In genomic region chr6:87653074-87653962, GRCh38 we compare ENCODE assay signal across 24 cellular contexts. TPM values are rescaled to one million over a fixed set of nuclear protein-coding genes. Genes with fewer than 3 reads are reported as not detected.
DNase-seq lines count a peak whose midpoint lies in the region; ATAC-seq lines count a peak whose summit lies in the region.
"Had no signal": no experiment of that assay in that cellular context is flagged by ENCODE, and none has a peak within 500 bp of the region (broad histone marks: within the 10 kb centered on the region; RNA-seq: fewer than 3 reads in every experiment).

No MANE protein-coding gene starts in this region.

- H3K27ac Mint-ChIP-seq in activated CD8-positive, alpha-beta memory T cell treated with anti-CD3 and anti-CD28 coated beads, Interleukin-2, amount 10 ng/mL, durations not matched to agents 7 days and 5 days = peak overlapping the region; percentile 10
- H3K27ac Mint-ChIP-seq in activated naive CD8-positive, alpha-beta T cell treated with anti-CD3 and anti-CD28 coated beads, Interleukin-2, amount 50 U/mL, for 24 hours = no peak overlapping the region
- peak overlapping the region; percentile 33 for H3K27ac Mint-ChIP-seq in stimulated activated effector memory CD8-positive, alpha-beta T cell treated with anti-CD3 and anti-CD28 coated beads, Interleukin-12 subunit alpha, Interleukin-12 subunit beta, amount 100 ng/mL, for 72 hours
- H3K27ac Mint-ChIP-seq: memory B cell, nephron progenitor cell, type B pancreatic cell had no signal

- peaks cover 47% of the 10 kb centered on the region for H3K36me3 Mint-ChIP-seq in activated CD8-positive, alpha-beta memory T cell treated with anti-CD3 and anti-CD28 coated beads, Interleukin-2, amount 10 ng/mL, durations not matched to agents 7 days and 5 days
- H3K36me3 Mint-ChIP-seq in activated naive CD8-positive, alpha-beta T cell treated with anti-CD3 and anti-CD28 coated beads, Interleukin-2, amount 50 U/mL, for 24 hours (ENCODE audit: low read depth) = peaks cover 32% of the 10 kb centered on the region
- peaks cover 54% of the 10 kb centered on the region for H3K36me3 Mint-ChIP-seq in stimulated activated effector memory CD8-positive, alpha-beta T cell treated with anti-CD3 and anti-CD28 coated beads, Interleukin-12 subunit alpha, Interleukin-12 subunit beta, amount 100 ng/mL, for 72 hours

- ATAC-seq in activated CD8-positive, alpha-beta memory T cell treated with anti-CD3 and anti-CD28 coated beads, Interleukin-2, amount 10 ng/mL, durations not matched to agents 7 days and 5 days = peak; percentile 39
- ATAC-seq in HG02610 (IDR thresholded peaks at IDR 0.05; ENCODE audit: unreplicated experiment) (peak; percentile 71), HG03175 (IDR thresholded peaks at IDR 0.05; ENCODE audit: unreplicated experiment) (no peak), GM19023 (IDR thresholded peaks at IDR 0.05; ENCODE audit: unreplicated experiment) (no peak)
- peak; percentile 78 for ATAC-seq in activated naive CD8-positive, alpha-beta T cell treated with anti-CD3 and anti-CD28 coated beads, Interleukin-2, amount 50 U/mL, for 24 hours
- peak; percentile 95 for ATAC-seq in stimulated activated effector memory CD8-positive, alpha-beta T cell treated with anti-CD3 and anti-CD28 coated beads, Interleukin-12 subunit alpha, Interleukin-12 subunit beta, amount 100 ng/mL, for 72 hours
- ATAC-seq: A549, heart left ventricle had no signal

- H3K4me3 Mint-ChIP-seq in activated CD8-positive, alpha-beta memory T cell treated with anti-CD3 and anti-CD28 coated beads, Interleukin-2, amount 10 ng/mL, durations not matched to agents 7 days and 5 days = no peak overlapping the region
- H3K4me3 Mint-ChIP-seq in activated naive CD8-positive, alpha-beta T cell treated with anti-CD3 and anti-CD28 coated beads, Interleukin-2, amount 50 U/mL, for 24 hours = no peak overlapping the region
- no peak overlapping the region for H3K4me3 Mint-ChIP-seq in stimulated activated effector memory CD8-positive, alpha-beta T cell treated with anti-CD3 and anti-CD28 coated beads, Interleukin-12 subunit alpha, Interleukin-12 subunit beta, amount 100 ng/mL, for 72 hours
- H3K4me3 Mint-ChIP-seq: CD14-positive monocyte, memory B cell, nephron progenitor cell, type B pancreatic cell had no signal

- peaks cover 27% of the 10 kb centered on the region for H3K4me1 Mint-ChIP-seq in activated CD8-positive, alpha-beta memory T cell treated with anti-CD3 and anti-CD28 coated beads, Interleukin-2, amount 10 ng/mL, durations not matched to agents 7 days and 5 days
- peaks cover 16% of the 10 kb centered on the region for H3K4me1 Mint-ChIP-seq in activated naive CD8-positive, alpha-beta T cell treated with anti-CD3 and anti-CD28 coated beads, Interleukin-2, amount 50 U/mL, for 24 hours
- peaks cover 9% of the 10 kb centered on the region for H3K4me1 Mint-ChIP-seq in stimulated activated effector memory CD8-positive, alpha-beta T cell treated with anti-CD3 and anti-CD28 coated beads, Interleukin-12 subunit alpha, Interleukin-12 subunit beta, amount 100 ng/mL, for 72 hours
- H3K4me1 Mint-ChIP-seq: memory B cell, nephron progenitor cell had no signal

- CTCF ChIA-PET in activated CD8-positive, alpha-beta memory T cell treated with anti-CD3 and anti-CD28 coated beads, Interleukin-2, amount 10 ng/mL, durations not matched to agents 7 days and 5 days (lab: Charles Lee) = no interaction called here

- no peaks in the 10 kb centered on the region for H3K9me3 Mint-ChIP-seq in activated CD8-positive, alpha-beta memory T cell treated with anti-CD3 and anti-CD28 coated beads, Interleukin-2, amount 10 ng/mL, durations not matched to agents 7 days and 5 days (ENCODE audit: low read depth)
- no peaks in the 10 kb centered on the region for H3K9me3 Mint-ChIP-seq in activated naive CD8-positive, alpha-beta T cell treated with anti-CD3 and anti-CD28 coated beads, Interleukin-2, amount 50 U/mL, for 24 hours
- no peaks in the 10 kb centered on the region for H3K9me3 Mint-ChIP-seq in stimulated activated effector memory CD8-positive, alpha-beta T cell treated with anti-CD3 and anti-CD28 coated beads, Interleukin-12 subunit alpha, Interleukin-12 subunit beta, amount 100 ng/mL, for 72 hours
- H3K9me3 Mint-ChIP-seq: memory B cell, nephron progenitor cell, type B pancreatic cell had no signal

- no peaks in the 10 kb centered on the region for H3K27me3 Mint-ChIP-seq in activated CD8-positive, alpha-beta memory T cell treated with anti-CD3 and anti-CD28 coated beads, Interleukin-2, amount 10 ng/mL, durations not matched to agents 7 days and 5 days
- no peaks in the 10 kb centered on the region for H3K27me3 Mint-ChIP-seq in activated naive CD8-positive, alpha-beta T cell treated with anti-CD3 and anti-CD28 coated beads, Interleukin-2, amount 50 U/mL, for 24 hours
- H3K27me3 Mint-ChIP-seq: memory B cell, type B pancreatic cell had no signal

- no peak for DNase-seq in activated CD8-positive, alpha-beta memory T cell treated with anti-CD3 and anti-CD28 coated beads, Interleukin-2, amount 10 ng/mL, durations not matched to agents 7 days and 5 days
- DNase-seq in activated CD8-positive, alpha-beta memory T cell treated with anti-CD3 and anti-CD28 coated beads for 24 hours = no peak
- DNase-seq in activated naive CD8-positive, alpha-beta T cell treated with anti-CD3 and anti-CD28 coated beads, Interleukin-2, amount 50 U/mL, for 24 hours = no peak
- DNase-seq in stimulated activated effector memory CD8-positive, alpha-beta T cell treated with anti-CD3 and anti-CD28 coated beads, Interleukin-12 subunit alpha, Interleukin-12 subunit beta, amount 100 ng/mL, for 72 hours (ENCODE audit: low spot score in 2 of 2) = no peak
- no peak for DNase-seq in occipital lobe (lab: John Stamatoyannopoulos, UW)
- DNase-seq: activated CD8-positive, alpha-beta memory T cell treated with anti-CD3 and anti-CD28 coated beads, Interleukin-2, amount 50 U/mL, for 48 hours; anterior cingulate cortex; cerebellar nuclear complex; effector memory CD4-positive, alpha-beta T cell; heart left ventricle; IMR-90; MG63; NCI-H1694 treated with DMSO at 0.1 percent for 48 hours; NCI-H446 treated with DMSO at 0.1 percent for 48 hours; nephron progenitor cell; SHP77; spleen had no signal

RNA-seq across cellular contexts. Expression of gene AKIRIN2, which starts 48.7 kb away (rescaled TPM):
- 10 to 100 TPM; 57.3 to 64.4 TPM for total RNA-seq in activated CD8-positive, alpha-beta memory T cell treated with anti-CD3 and anti-CD28 coated beads, Interleukin-2, amount 10 ng/mL, durations not matched to agents 7 days and 5 days
- 68.8 TPM for total RNA-seq in occipital lobe

Comparison
In these comparisons a context has a peak if more than half of its experiments do, and no peak if none do; other contexts are left out.
1. ATAC-seq: peak in activated CD8-positive, alpha-beta memory T cell treated with anti-CD3 and anti-CD28 coated beads, Interleukin-2, amount 10 ng/mL, durations not matched to agents 7 days and 5 days (single experiment), HG02610 (single experiment), activated naive CD8-positive, alpha-beta T cell treated with anti-CD3 and anti-CD28 coated beads, Interleukin-2, amount 50 U/mL, for 24 hours (single experiment) and stimulated activated effector memory CD8-positive, alpha-beta T cell treated with anti-CD3 and anti-CD28 coated beads, Interleukin-12 subunit alpha, Interleukin-12 subunit beta, amount 100 ng/mL, for 72 hours (single experiment); none in HG03175 (single experiment) and GM19023 (single experiment).